ENCODE assay signal across 9 cellular contexts in genomic region chr20:59783020-59784010, GRCh38.
A peak's percentile ranks its signal among the peaks of the same experiment; 100 is the strongest.
DNase-seq lines count a peak whose midpoint lies in the region; ATAC-seq and TF ChIP-seq lines count a peak whose summit lies in the region.
"Had no signal": no experiment of that assay in that cellular context is flagged by ENCODE, and none has a peak within 500 bp of the region (broad histone marks: within the 10 kb centered on the region; RNA-seq: fewer than 3 reads in every experiment).

No MANE protein-coding gene starts in this region.

- H3K27me3 Mint-ChIP-seq in activated CD4-positive, alpha-beta T cell treated with anti-CD3 and anti-CD28 coated beads for 36 hours: peaks cover 11% of the 10 kb centered on the region
- peaks cover 0 to 17% of the 10 kb centered on the region in 2 donors for H3K27me3 Mint-ChIP-seq in CD8-positive, alpha-beta memory T cell

- in situ Hi-C loops in KBM-7 (cut with MboI; ENCODE audit: low pct_unique_long_range_greater_than_20kb, low sequenced_read_pairs): no loop called here

- intact Hi-C loops in activated CD4-positive, alpha-beta T cell treated with anti-CD3 and anti-CD28 coated beads for 36 hours (cut with DNase I, micrococcal nuclease): loop anchor here (1.0 to 2.0 kb wide), 3 partner anchors 67 to 172 kb away; no protein-coding TSS in a partner anchor
- intact Hi-C loops in right lobe of liver (cut with DNase I): no loop called here

- no peaks in the 10 kb centered on the region for H3K4me1 ChIP-seq in right lobe of liver
- H3K4me1 ChIP-seq in CD8-positive, alpha-beta memory T cell (ENCODE audit: insufficient read depth, low read length): no peaks in the 10 kb centered on the region

- peak; percentile 33 for ATAC-seq in activated CD4-positive, alpha-beta T cell treated with anti-CD3 and anti-CD28 coated beads for 36 hours
- ATAC-seq in right lobe of liver: peak; percentile 48 to 61 (median 49)

- POLR2A ChIA-PET in activated CD4-positive, alpha-beta T cell treated with anti-CD3 and anti-CD28 coated beads for 36 hours (lab: Charles Lee): no interaction called here
- POLR2A ChIA-PET in CD8-positive, alpha-beta memory T cell (lab: Charles Lee): no interaction called here

- no peaks in the 10 kb centered on the region for H3K36me3 Mint-ChIP-seq in activated CD4-positive, alpha-beta T cell treated with anti-CD3 and anti-CD28 coated beads for 36 hours (ENCODE audit: low read depth)
- no peaks in the 10 kb centered on the region for H3K36me3 Mint-ChIP-seq in CD8-positive, alpha-beta memory T cell

- no peak overlapping the region for H3K4me3 ChIP-seq in coronary artery
- H3K4me3 ChIP-seq in right lobe of liver: no peak overlapping the region
- no peak overlapping the region for H3K4me3 ChIP-seq in CD8-positive, alpha-beta memory T cell (ENCODE audit: low read length)

- no peak for TF ChIP-seq POLR2A in right lobe of liver (IDR thresholded peaks at IDR 0.05)

- peak; percentile 61 for TF ChIP-seq CTCF in coronary artery (IDR thresholded peaks at IDR 0.05)
- peak; percentile 35 to 83 (median 72) for TF ChIP-seq CTCF in right lobe of liver (IDR thresholded peaks at IDR 0.05)

- H3K27ac Mint-ChIP-seq in activated CD4-positive, alpha-beta T cell treated with anti-CD3 and anti-CD28 coated beads for 36 hours: no peak overlapping the region
- no peak overlapping the region for H3K27ac Mint-ChIP-seq in CD8-positive, alpha-beta memory T cell

- WGBS in right lobe of liver (ENCODE audit: insufficient coverage, low coverage, low lambda C conversion rate, missing lambda C conversion rate): 32% methylated on average over 12 of the region's 19 CpGs

- no peaks in the 10 kb centered on the region for H3K9me3 ChIP-seq in right lobe of liver
- H3K9me3 ChIP-seq in CD8-positive, alpha-beta memory T cell (ENCODE audit: low read length): no peaks in the 10 kb centered on the region

- H3K36me3 ChIP-seq in right lobe of liver: no peaks in the 10 kb centered on the region
- no peaks in the 10 kb centered on the region for H3K36me3 ChIP-seq in CD8-positive, alpha-beta memory T cell (ENCODE audit: insufficient read depth, low read length)

- DNase-seq in activated CD4-positive, alpha-beta T cell treated with anti-CD3 and anti-CD28 coated beads for 36 hours: peak; percentile 71
- DNase-seq in activated CD4-positive, alpha-beta T cell treated with anti-CD3 and anti-CD28 coated beads for 1 hour: no peak
- DNase-seq in KBM-7: peak; percentile 70
- DNase-seq in RPMI7951 (ENCODE audit: low read depth): peak; percentile 33
- peak; percentile 57 for DNase-seq in coronary artery (ENCODE audit: low spot score)
- DNase-seq in right lobe of liver: peak in 1 of 3 donors; percentile 53
- DNase-seq in stromal cell of bone marrow (ENCODE audit: low read depth): peak; percentile 13
- no peak for DNase-seq in CD8-positive, alpha-beta memory T cell

- H3K9me3 Mint-ChIP-seq in activated CD4-positive, alpha-beta T cell treated with anti-CD3 and anti-CD28 coated beads for 36 hours (ENCODE audit: low read depth): no peaks in the 10 kb centered on the region
- H3K9me3 Mint-ChIP-seq in CD8-positive, alpha-beta memory T cell: no peaks in the 10 kb centered on the region
- H3K9me3 Mint-ChIP-seq: central memory CD8-positive, alpha-beta T cell had no signal

- CTCF ChIA-PET in activated CD4-positive, alpha-beta T cell treated with anti-CD3 and anti-CD28 coated beads for 36 hours (lab: Charles Lee): interaction anchor here (0.6 to 4.2 kb wide), 4 partner anchors 66 to 585 kb away, joined by 3 to 38 read pairs (median 3); no protein-coding TSS in a partner anchor
- CTCF ChIA-PET in CD8-positive, alpha-beta memory T cell (lab: Charles Lee): interaction anchor here (1.1 kb wide), 1 partner anchor 9 kb away, joined by 3 read pairs; no protein-coding TSS in a partner anchor

- no peak overlapping the region for H3K4me3 Mint-ChIP-seq in activated CD4-positive, alpha-beta T cell treated with anti-CD3 and anti-CD28 coated beads for 36 hours
- no peak overlapping the region for H3K4me3 Mint-ChIP-seq in CD8-positive, alpha-beta memory T cell
- H3K4me3 Mint-ChIP-seq: central memory CD8-positive, alpha-beta T cell had no signal

- H3K27ac ChIP-seq in coronary artery: no peak overlapping the region
- H3K27ac ChIP-seq in right lobe of liver: no peak overlapping the region
- no peak overlapping the region for H3K27ac ChIP-seq in CD8-positive, alpha-beta memory T cell (ENCODE audit: low read depth, low read length)

- no peaks in the 10 kb centered on the region for H3K4me1 Mint-ChIP-seq in activated CD4-positive, alpha-beta T cell treated with anti-CD3 and anti-CD28 coated beads for 36 hours
- H3K4me1 Mint-ChIP-seq in CD8-positive, alpha-beta memory T cell: no peaks in the 10 kb centered on the region
- H3K4me1 Mint-ChIP-seq: central memory CD8-positive, alpha-beta T cell had no signal

- no peaks in the 10 kb centered on the region for H3K27me3 ChIP-seq in right lobe of liver
- no peaks in the 10 kb centered on the region for H3K27me3 ChIP-seq in CD8-positive, alpha-beta memory T cell (ENCODE audit: insufficient read depth, low read length, poor library complexity, severe bottlenecking)

Comparison
In these comparisons a context has a peak if more than half of its experiments do, and no peak if none do; other contexts are left out.
1. DNase-seq: peak in activated CD4-positive, alpha-beta T cell treated with anti-CD3 and anti-CD28 coated beads for 36 hours (single experiment), KBM-7 (single experiment), RPMI7951 (single experiment), coronary artery (single experiment) and stromal cell of bone marrow (single experiment); none in activated CD4-positive, alpha-beta T cell treated with anti-CD3 and anti-CD28 coated beads for 1 hour (single experiment) and CD8-positive, alpha-beta memory T cell (0 of 5).
2. intact Hi-C loops: an anchor here in activated CD4-positive, alpha-beta T cell treated with anti-CD3 and anti-CD28 coated beads for 36 hours (1.0 to 2.0 kb wide); none called in right lobe of liver.